Comparison of ENCODE assay signal across 13 cellular contexts in the genomic region with DNA sequence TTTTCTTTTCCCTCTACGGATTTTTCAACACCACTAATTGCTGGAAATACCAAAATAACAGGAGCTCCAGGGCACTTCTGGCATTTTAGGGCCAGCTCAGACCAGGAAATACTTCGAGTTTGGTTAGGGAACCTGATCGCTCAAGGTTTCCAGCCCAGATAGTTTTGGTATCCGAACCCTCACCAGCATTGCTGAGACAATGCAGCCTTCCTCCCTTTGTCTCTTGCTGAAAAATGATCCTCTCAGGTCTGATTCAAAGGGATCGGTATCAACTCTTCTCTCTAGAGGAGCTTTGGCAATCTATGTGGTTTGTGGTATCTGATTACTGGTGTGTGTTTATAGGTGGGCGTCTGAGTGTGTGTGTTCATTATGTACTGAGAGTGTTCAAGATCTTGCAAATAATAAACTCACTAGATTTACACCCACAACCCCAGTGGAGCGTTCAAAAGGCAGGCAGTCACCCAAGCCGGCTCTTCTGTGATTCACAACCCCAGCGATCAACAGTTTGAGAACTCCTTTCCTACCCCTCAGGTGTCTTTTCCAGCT.
"Had no signal": no experiment of that assay in that cellular context is flagged by ENCODE, and none has a peak within 500 bp of the region (broad histone marks: within the 10 kb centered on the region; RNA-seq: fewer than 3 reads in every experiment).

No MANE protein-coding gene starts in this region.

- H3K36me3 Mint-ChIP-seq: natural killer cell treated with Interleukin-12 subunit alpha and Interleukin-12 subunit beta and Interleukin-15 and Interleukin-18, amount 100 ng/mL, for 72 hours; type B pancreatic cell had no signal

- ATAC-seq: esophagus mucosa; left colon; natural killer cell treated with Interleukin-12 subunit alpha and Interleukin-12 subunit beta and Interleukin-15 and Interleukin-18, amount 100 ng/mL, for 72 hours had no signal

- DNase-seq: effector memory CD4-positive, alpha-beta T cell; left colon; mammary epithelial cell; occipital lobe; sigmoid colon; stimulated activated CD4-positive, alpha-beta T cell treated with anti-CD3 and anti-CD28 coated beads, Interleukin-12 subunit alpha, Interleukin-12 subunit beta, amount 100 ng/mL, for 4 hours; stimulated activated naive CD4-positive, alpha-beta T cell; stomach; substantia nigra; uterus had no signal

- H3K4me3 Mint-ChIP-seq: natural killer cell treated with Interleukin-12 subunit alpha and Interleukin-12 subunit beta and Interleukin-15 and Interleukin-18, amount 100 ng/mL, for 72 hours; type B pancreatic cell had no signal

- H3K27ac Mint-ChIP-seq: natural killer cell treated with Interleukin-12 subunit alpha and Interleukin-12 subunit beta and Interleukin-15 and Interleukin-18, amount 100 ng/mL, for 72 hours; type B pancreatic cell had no signal
